12 cellular contexts compared by ENCODE assay signal in genomic region chr9:135080286-135081263, GRCh38. TPM values are rescaled to one million over a fixed set of nuclear protein-coding genes. Genes with fewer than 3 reads are reported as not detected.
"Had no signal": no experiment of that assay in that cellular context is flagged by ENCODE, and none has a peak within 500 bp of the region (broad histone marks: within the 10 kb centered on the region; RNA-seq: fewer than 3 reads in every experiment).

No MANE protein-coding gene starts in this region.

- H3K9me3 Mint-ChIP-seq: activated CD4-positive, alpha-beta memory T cell treated with anti-CD3 and anti-CD28 coated beads for 36 hours; activated T-helper 1 cell treated with anti-CD3 and anti-CD28 coated beads, Interleukin-12 subunit alpha, Interleukin-12 subunit beta, Interleukin-2, Interleukin-4 antibody, amounts not matched to agents 30 ng/mL and 10 ng/mL and 1 ng/mL, durations not matched to agents 14 hours and 24 hours and 36 hours had no signal

- H3K27ac ChIP-seq: hepatocyte, skin epidermis, tibial artery had no signal

- DNase-seq: activated CD4-positive, alpha-beta memory T cell treated with anti-CD3 and anti-CD28 coated beads for 36 hours; activated CD4-positive, alpha-beta T cell treated with anti-CD3 and anti-CD28 coated beads for 1 hour; activated naive CD4-positive, alpha-beta T cell treated with anti-CD3 and anti-CD28 coated beads, Interleukin-2, amount 50 U/mL, for 16 hours; central memory CD4-positive, alpha-beta T cell; erythroblast; kidney glomerular epithelial cell; naive thymus-derived CD4-positive, alpha-beta T cell; nucleus accumbens had no signal

- H3K4me3 ChIP-seq: hepatocyte, skin epidermis, tibial artery had no signal

- H3K4me3 Mint-ChIP-seq: activated CD4-positive, alpha-beta memory T cell treated with anti-CD3 and anti-CD28 coated beads for 36 hours; activated T-helper 1 cell treated with anti-CD3 and anti-CD28 coated beads, Interleukin-12 subunit alpha, Interleukin-12 subunit beta, Interleukin-2, Interleukin-4 antibody, amounts not matched to agents 30 ng/mL and 10 ng/mL and 1 ng/mL, durations not matched to agents 14 hours and 24 hours and 36 hours; naive thymus-derived CD4-positive, alpha-beta T cell had no signal

- H3K27ac Mint-ChIP-seq: activated CD4-positive, alpha-beta memory T cell treated with anti-CD3 and anti-CD28 coated beads for 36 hours; activated T-helper 1 cell treated with anti-CD3 and anti-CD28 coated beads, Interleukin-12 subunit alpha, Interleukin-12 subunit beta, Interleukin-2, Interleukin-4 antibody, amounts not matched to agents 30 ng/mL and 10 ng/mL and 1 ng/mL, durations not matched to agents 14 hours and 24 hours and 36 hours; naive thymus-derived CD4-positive, alpha-beta T cell had no signal

- H3K36me3 Mint-ChIP-seq: activated CD4-positive, alpha-beta memory T cell treated with anti-CD3 and anti-CD28 coated beads for 36 hours; naive thymus-derived CD4-positive, alpha-beta T cell had no signal

- ATAC-seq: naive thymus-derived CD4-positive, alpha-beta T cell had no signal

RNA-seq across cellular contexts. Expression of gene OLFM1, which starts 6.9 kb away (rescaled TPM):
- total RNA-seq: activated CD4-positive, alpha-beta memory T cell treated with anti-CD3 and anti-CD28 coated beads for 36 hours had no signal
